Comparison of ENCODE assay signal across 20 cellular contexts in the genomic region with DNA sequence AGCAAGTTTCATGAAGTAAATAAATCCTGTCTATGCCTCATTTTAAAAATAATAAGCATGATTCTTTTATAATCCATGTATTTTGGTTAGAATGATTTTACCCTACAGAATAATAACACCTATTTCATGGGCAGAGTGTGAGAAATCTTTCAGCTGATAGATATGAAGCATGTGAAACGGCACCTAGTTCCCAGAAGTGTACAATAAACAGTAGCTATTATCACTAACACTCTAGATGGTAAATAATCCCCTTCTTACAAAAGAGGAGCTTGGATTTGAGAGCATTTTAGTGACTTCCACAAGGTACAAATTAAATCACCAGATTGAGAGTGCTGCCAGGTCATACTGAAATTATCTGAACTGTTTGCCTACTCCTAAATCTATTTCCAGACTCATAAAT.
DNase-seq lines count a peak whose midpoint lies in the region; ATAC-seq and TF ChIP-seq lines count a peak whose summit lies in the region.
"Had no signal": no experiment of that assay in that cellular context is flagged by ENCODE, and none has a peak within 500 bp of the region (broad histone marks: within the 10 kb centered on the region; RNA-seq: fewer than 3 reads in every experiment).

No MANE protein-coding gene starts in this region.

- CTCF ChIA-PET in activated CD8-positive, alpha-beta T cell treated with anti-CD3 and anti-CD28 coated beads for 36 hours (lab: Charles Lee) = interaction anchor here (1.7 kb wide), 1 partner anchor 9 kb away, joined by 4 read pairs; no protein-coding TSS in a partner anchor

- WGBS in body of pancreas, 2 donors = 38 to 42% methylated on average over 1 of the region's 1 CpG

- no peaks in the 10 kb centered on the region for H3K9me3 Mint-ChIP-seq in activated CD8-positive, alpha-beta T cell treated with anti-CD3 and anti-CD28 coated beads for 36 hours
- H3K9me3 Mint-ChIP-seq in mesothelial cell of epicardium = peaks cover 36% of the 10 kb centered on the region

- DNase-seq in NCI-H1092 treated with DMSO at 0.1 percent for 48 hours (lab: John Stamatoyannopoulos, UW) (peak; percentile 30), NCI-H1092 (lab: John Stamatoyannopoulos, UW) (no peak), NCI-H748 (lab: John Stamatoyannopoulos, UW; ENCODE audit: unreplicated experiment) (peak; percentile 23), NCI-H748 treated with DMSO at 0.1 percent for 48 hours (lab: John Stamatoyannopoulos, UW) (no peak), body of pancreas (peak in 2 of 4 donors; percentile 15 to 45), mesothelial cell of epicardium (ENCODE audit: low spot score in 2 of 2, unreplicated experiment in 2 of 2) (no peak)
- DNase-seq in activated CD8-positive, alpha-beta T cell treated with anti-CD3 and anti-CD28 coated beads for 36 hours = no peak
- DNase-seq: AML-193; CD4-positive, alpha-beta memory T cell; DMS153; DMS79; GDM1; GOT3; H7; HFFc6 had no signal

- intact Hi-C loops in body of pancreas (cut with DNase I) = no loop called here
- intact Hi-C loops in activated CD8-positive, alpha-beta T cell treated with anti-CD3 and anti-CD28 coated beads for 36 hours (cut with micrococcal nuclease) = no loop called here

- TF ChIP-seq POLR2A in body of pancreas (IDR thresholded peaks at IDR 0.05) = no peak

- H3K27me3 ChIP-seq in body of pancreas = no peaks in the 10 kb centered on the region
- H3K27me3 ChIP-seq: BLaER1 had no signal

- H3K4me3 Mint-ChIP-seq in activated CD8-positive, alpha-beta T cell treated with anti-CD3 and anti-CD28 coated beads for 36 hours = no peak overlapping the region
- H3K4me3 Mint-ChIP-seq in mesothelial cell of epicardium = no peak overlapping the region
- H3K4me3 Mint-ChIP-seq: CD4-positive, alpha-beta memory T cell; HFFc6 had no signal

- no peaks in the 10 kb centered on the region for H3K27me3 Mint-ChIP-seq in activated CD8-positive, alpha-beta T cell treated with anti-CD3 and anti-CD28 coated beads for 36 hours
- no peaks in the 10 kb centered on the region for H3K27me3 Mint-ChIP-seq in mesothelial cell of epicardium (ENCODE audit: low read depth)

- peak; percentile 87 for ATAC-seq in body of pancreas
- no peak for ATAC-seq in activated CD8-positive, alpha-beta T cell treated with anti-CD3 and anti-CD28 coated beads for 36 hours
- ATAC-seq: A549, HCT116 had no signal

- no peak for TF ChIP-seq CTCF in body of pancreas (IDR thresholded peaks at IDR 0.05)
- no peak for TF ChIP-seq CTCF in activated CD8-positive, alpha-beta T cell treated with anti-CD3 and anti-CD28 coated beads for 36 hours (IDR thresholded peaks at IDR 0.05)
- TF ChIP-seq CTCF in mesothelial cell of epicardium (IDR thresholded peaks at IDR 0.05; ENCODE audit: unreplicated experiment) = no peak

- peak overlapping the region; percentile 19 to 72 (median 68) for H3K27ac ChIP-seq in body of pancreas
- H3K27ac ChIP-seq: 22Rv1, A549, BLaER1 had no signal

- H3K9me3 ChIP-seq in body of pancreas = no peaks in the 10 kb centered on the region
- H3K9me3 ChIP-seq: A549 had no signal

- POLR2A ChIA-PET in activated CD8-positive, alpha-beta T cell treated with anti-CD3 and anti-CD28 coated beads for 36 hours (lab: Charles Lee) = interaction anchor here (0.7 kb wide), 1 partner anchor 57 kb away, joined by 4 read pairs; no protein-coding TSS in a partner anchor

- no peaks in the 10 kb centered on the region for H3K36me3 ChIP-seq in body of pancreas (replicated peaks in 1 of 2; ENCODE audit: insufficient read depth in 1 of 2, low read depth in 2 of 2)
- H3K36me3 ChIP-seq: BLaER1 had no signal

- H3K4me3 ChIP-seq in body of pancreas = no peak overlapping the region
- H3K4me3 ChIP-seq: A549, BLaER1, GM12878 had no signal

- no peaks in the 10 kb centered on the region for H3K36me3 Mint-ChIP-seq in activated CD8-positive, alpha-beta T cell treated with anti-CD3 and anti-CD28 coated beads for 36 hours (ENCODE audit: low read depth)
- H3K36me3 Mint-ChIP-seq in mesothelial cell of epicardium = peaks cover 13% of the 10 kb centered on the region
- H3K36me3 Mint-ChIP-seq: CD4-positive, alpha-beta memory T cell had no signal

- H3K4me1 ChIP-seq in body of pancreas = peaks cover 61% of the 10 kb centered on the region

- no peaks in the 10 kb centered on the region for H3K4me1 Mint-ChIP-seq in activated CD8-positive, alpha-beta T cell treated with anti-CD3 and anti-CD28 coated beads for 36 hours (ENCODE audit: low read depth)
- peaks cover 7% of the 10 kb centered on the region for H3K4me1 Mint-ChIP-seq in mesothelial cell of epicardium
- H3K4me1 Mint-ChIP-seq: CD4-positive, alpha-beta memory T cell had no signal

- no peak overlapping the region for H3K27ac Mint-ChIP-seq in activated CD8-positive, alpha-beta T cell treated with anti-CD3 and anti-CD28 coated beads for 36 hours
- H3K27ac Mint-ChIP-seq in mesothelial cell of epicardium = no peak overlapping the region
- H3K27ac Mint-ChIP-seq: CD4-positive, alpha-beta memory T cell; HFFc6 had no signal

Comparison
In these comparisons a context has a peak if more than half of its experiments do, and no peak if none do; other contexts are left out.
1. DNase-seq: peak in NCI-H1092 treated with DMSO at 0.1 percent for 48 hours (single experiment) and NCI-H748 (single experiment); none in NCI-H1092 (single experiment), NCI-H748 treated with DMSO at 0.1 percent for 48 hours (single experiment), activated CD8-positive, alpha-beta T cell treated with anti-CD3 and anti-CD28 coated beads for 36 hours (single experiment) and mesothelial cell of epicardium (0 of 2).